18 cellular contexts compared by ENCODE assay signal in the genomic region with DNA sequence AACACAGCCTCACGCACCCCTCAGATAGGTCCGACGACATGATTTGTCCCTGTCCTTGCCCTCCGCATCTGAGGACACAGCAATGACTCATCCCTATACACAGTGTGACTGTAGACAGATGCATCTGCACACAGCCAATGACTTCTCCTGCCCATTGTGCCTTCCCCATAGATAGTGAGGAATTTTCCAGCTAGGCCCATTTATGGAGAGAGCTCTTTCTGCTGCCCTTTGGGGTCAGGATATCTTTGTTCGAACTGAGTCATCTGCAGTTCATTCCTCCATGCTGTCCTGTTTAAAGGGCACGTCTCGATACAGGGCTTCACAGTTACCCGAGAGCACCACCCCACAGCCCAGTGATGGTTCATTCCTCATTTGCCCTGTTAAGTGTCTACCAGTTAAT.
A peak's percentile ranks its signal among the peaks of the same experiment; 100 is the strongest.
DNase-seq lines count a peak whose midpoint lies in the region; ATAC-seq and TF ChIP-seq lines count a peak whose summit lies in the region.
"Had no signal": no experiment of that assay in that cellular context is flagged by ENCODE, and none has a peak within 500 bp of the region (broad histone marks: within the 10 kb centered on the region; RNA-seq: fewer than 3 reads in every experiment).

No MANE protein-coding gene starts in this region.

- no peak overlapping the region for H3K4me2 ChIP-seq in GM23248 (ENCODE audit: unreplicated experiment)
- no peak overlapping the region for H3K4me2 ChIP-seq in neural progenitor cell

- H3K79me2 ChIP-seq in GM23248 (ENCODE audit: insufficient read depth) (no peaks in the 10 kb centered on the region), neural progenitor cell (ENCODE audit: low read depth) (peaks cover 61% of the 10 kb centered on the region)

- in situ Hi-C loops in GM23248 (cut with MboI) (no loop called here), astrocyte of the spinal cord (cut with HindIII; ENCODE audit: low sequenced_read_pairs) (no loop called here)

- H4K20me1 ChIP-seq in GM23248 (ENCODE audit: insufficient read depth): no peaks in the 10 kb centered on the region
- H4K20me1 ChIP-seq in neural progenitor cell (ENCODE audit: low read depth): no peaks in the 10 kb centered on the region

- H3K9me3 ChIP-seq in GM23248 (ENCODE audit: low read depth): no peaks in the 10 kb centered on the region
- H3K9me3 ChIP-seq in right atrium auricular region: no peaks in the 10 kb centered on the region
- H3K9me3 ChIP-seq in neural progenitor cell (ENCODE audit: low read depth): no peaks in the 10 kb centered on the region
- H3K9me3 ChIP-seq: gastroesophageal sphincter, pancreas, Peyer's patch had no signal

- H3K9me2 ChIP-seq in GM23248 (ENCODE audit: insufficient read depth): no peaks in the 10 kb centered on the region

- H3K36me3 ChIP-seq in GM23248 (ENCODE audit: low read depth): no peaks in the 10 kb centered on the region
- no peaks in the 10 kb centered on the region for H3K36me3 ChIP-seq in right atrium auricular region
- H3K36me3 ChIP-seq in neural progenitor cell: no peaks in the 10 kb centered on the region
- H3K36me3 ChIP-seq: gastroesophageal sphincter, pancreas, Peyer's patch had no signal

- H3K9ac ChIP-seq in GM23248 (no peak overlapping the region), neural progenitor cell (no peak overlapping the region)

- H3K4me3 ChIP-seq in GM23248 (no peak overlapping the region), astrocyte of the spinal cord (ENCODE audit: low read depth, low read length) (no peak overlapping the region), right atrium auricular region (no peak overlapping the region), neural progenitor cell (no peak overlapping the region)
- H3K4me3 ChIP-seq: gastroesophageal sphincter, pancreas, Peyer's patch had no signal

- peaks cover 18% of the 10 kb centered on the region for H3K9me3 Mint-ChIP-seq in neural progenitor cell
- H3K9me3 Mint-ChIP-seq in activated naive CD4-positive, alpha-beta T cell treated with anti-CD3 and anti-CD28 coated beads, Interleukin-2, amount 50 U/mL, for 72 hours: peaks cover 0 to 4% of the 10 kb centered on the region in 2 donors
- no peaks in the 10 kb centered on the region for H3K9me3 Mint-ChIP-seq in endothelial cell (ENCODE audit: unreplicated experiment)

- DNase-seq in GM23248 (peak; percentile 27), astrocyte of the spinal cord (ENCODE audit: low read depth, low spot score) (peak; percentile 3), right atrium auricular region (ENCODE audit: low spot score) (peak; percentile 66), neural progenitor cell (ENCODE audit: low spot score) (no peak), T-helper 9 cell (no peak), LoVo (ENCODE audit: low spot score) (no peak), endothelial cell (ENCODE audit: low spot score) (no peak)
- no peak for DNase-seq in activated naive CD4-positive, alpha-beta T cell treated with anti-CD3 and anti-CD28 coated beads, Interleukin-2, amount 50 U/mL, for 72 hours (ENCODE audit: low spot score in 2 of 2)
- DNase-seq: activated CD4-positive, CD25-positive, alpha-beta regulatory T cell treated with anti-CD3 and anti-CD28 coated beads, Interleukin-2, amount 50 U/mL, for 72 hours; activated CD8-positive, alpha-beta memory T cell treated with anti-CD3 and anti-CD28 coated beads for 24 hours; dermis blood vessel endothelial cell; pancreas; Peyer's patch; stimulated activated CD4-positive, alpha-beta T cell treated with anti-CD3 and anti-CD28 coated beads, Interleukin-4, amount 100 ng/mL, for 4 hours had no signal

- H3K27ac ChIP-seq in GM23248 (no peak overlapping the region), right atrium auricular region (peak overlapping the region; percentile 41 to 77), neural progenitor cell (no peak overlapping the region)
- H3K27ac ChIP-seq: C4-2B, epithelial cell of prostate, pancreas had no signal

- no peak overlapping the region for H3K4me3 Mint-ChIP-seq in neural progenitor cell
- no peak overlapping the region for H3K4me3 Mint-ChIP-seq in endothelial cell (ENCODE audit: unreplicated experiment)
- H3K4me3 Mint-ChIP-seq: activated T-helper 1 cell treated with anti-CD3 and anti-CD28 coated beads, Interleukin-12 subunit alpha, Interleukin-12 subunit beta, Interleukin-2, Interleukin-4 antibody, amounts not matched to agents 30 ng/mL and 10 ng/mL and 1 ng/mL, durations not matched to agents 14 hours and 24 hours and 36 hours had no signal

- 86 to 90% methylated on average over 8 of the region's 8 CpGs for WGBS in GM23248 (ENCODE audit: low coverage in 1 of 2, low lambda C conversion rate in 2 of 2, missing lambda C conversion rate in 2 of 2), 2 experiments

- H3K27me3 ChIP-seq in GM23248 (replicated peaks; ENCODE audit: insufficient read depth): no peaks in the 10 kb centered on the region
- no peaks in the 10 kb centered on the region for H3K27me3 ChIP-seq in right atrium auricular region
- H3K27me3 ChIP-seq in neural progenitor cell: no peaks in the 10 kb centered on the region
- H3K27me3 ChIP-seq: gastroesophageal sphincter, pancreas, Peyer's patch had no signal

- H3K4me1 Mint-ChIP-seq in neural progenitor cell: no peaks in the 10 kb centered on the region
- peaks cover 7% of the 10 kb centered on the region for H3K4me1 Mint-ChIP-seq in endothelial cell (ENCODE audit: unreplicated experiment)

- H3K27me3 Mint-ChIP-seq in neural progenitor cell (ENCODE audit: insufficient read depth, low read depth) (no peaks in the 10 kb centered on the region), endothelial cell (ENCODE audit: unreplicated experiment) (no peaks in the 10 kb centered on the region)

- peak overlapping the region; percentile 24 for H3K27ac Mint-ChIP-seq in neural progenitor cell
- no peak overlapping the region for H3K27ac Mint-ChIP-seq in activated naive CD4-positive, alpha-beta T cell treated with anti-CD3 and anti-CD28 coated beads, Interleukin-2, amount 50 U/mL, for 72 hours
- no peak overlapping the region for H3K27ac Mint-ChIP-seq in endothelial cell (ENCODE audit: unreplicated experiment)
- H3K27ac Mint-ChIP-seq: activated T-helper 1 cell treated with anti-CD3 and anti-CD28 coated beads, Interleukin-12 subunit alpha, Interleukin-12 subunit beta, Interleukin-2, Interleukin-4 antibody, amounts not matched to agents 30 ng/mL and 10 ng/mL and 1 ng/mL, durations not matched to agents 14 hours and 24 hours and 36 hours had no signal

- TF ChIP-seq CTCF in astrocyte of the spinal cord (IDR thresholded peaks at IDR 0.05; ENCODE audit: low read depth, low read length): no peak
- no peak for TF ChIP-seq CTCF in right atrium auricular region (IDR thresholded peaks at IDR 0.05)
- TF ChIP-seq CTCF in neural progenitor cell (IDR thresholded peaks at IDR 0.05): no peak
- no peak for TF ChIP-seq CTCF in endothelial cell (IDR thresholded peaks at IDR 0.05; ENCODE audit: unreplicated experiment)

- peaks cover 7% of the 10 kb centered on the region for H3F3A ChIP-seq in GM23248 (ENCODE audit: insufficient read depth)
- no peaks in the 10 kb centered on the region for H3F3A ChIP-seq in neural progenitor cell (ENCODE audit: low read depth)

- no peak overlapping the region for H2AFZ ChIP-seq in GM23248
- H2AFZ ChIP-seq in neural progenitor cell (replicated peaks): no peak overlapping the region

- H3K4me1 ChIP-seq in GM23248 (ENCODE audit: insufficient read depth): no peaks in the 10 kb centered on the region
- peaks cover 0 to 18% of the 10 kb centered on the region in 2 donors for H3K4me1 ChIP-seq in right atrium auricular region
- H3K4me1 ChIP-seq in neural progenitor cell: peaks cover 11% of the 10 kb centered on the region
- H3K4me1 ChIP-seq: pancreas had no signal

- peaks cover 21% of the 10 kb centered on the region for H3K36me3 Mint-ChIP-seq in neural progenitor cell
- H3K36me3 Mint-ChIP-seq in activated naive CD4-positive, alpha-beta T cell treated with anti-CD3 and anti-CD28 coated beads, Interleukin-2, amount 50 U/mL, for 72 hours: no peaks in the 10 kb centered on the region
- peaks cover 4% of the 10 kb centered on the region for H3K36me3 Mint-ChIP-seq in endothelial cell (ENCODE audit: low read depth, unreplicated experiment)

- no peak for ATAC-seq in activated naive CD4-positive, alpha-beta T cell treated with anti-CD3 and anti-CD28 coated beads, Interleukin-2, amount 50 U/mL, for 72 hours
- ATAC-seq: gastroesophageal sphincter, pancreas had no signal

Comparison
In these comparisons a context has a peak if more than half of its experiments do, and no peak if none do; other contexts are left out.
1. DNase-seq: peak in GM23248 (single experiment), astrocyte of the spinal cord (single experiment) and right atrium auricular region (single experiment); none in neural progenitor cell (single experiment), T-helper 9 cell (single experiment), activated naive CD4-positive, alpha-beta T cell treated with anti-CD3 and anti-CD28 coated beads, Interleukin-2, amount 50 U/mL, for 72 hours (0 of 2), LoVo (single experiment) and endothelial cell (single experiment).
2. H3K27ac ChIP-seq: peak in right atrium auricular region (2 of 2); none in GM23248 (single experiment) and neural progenitor cell (single experiment).